1 cellular context compared by ENCODE assay signal in the genomic region with DNA sequence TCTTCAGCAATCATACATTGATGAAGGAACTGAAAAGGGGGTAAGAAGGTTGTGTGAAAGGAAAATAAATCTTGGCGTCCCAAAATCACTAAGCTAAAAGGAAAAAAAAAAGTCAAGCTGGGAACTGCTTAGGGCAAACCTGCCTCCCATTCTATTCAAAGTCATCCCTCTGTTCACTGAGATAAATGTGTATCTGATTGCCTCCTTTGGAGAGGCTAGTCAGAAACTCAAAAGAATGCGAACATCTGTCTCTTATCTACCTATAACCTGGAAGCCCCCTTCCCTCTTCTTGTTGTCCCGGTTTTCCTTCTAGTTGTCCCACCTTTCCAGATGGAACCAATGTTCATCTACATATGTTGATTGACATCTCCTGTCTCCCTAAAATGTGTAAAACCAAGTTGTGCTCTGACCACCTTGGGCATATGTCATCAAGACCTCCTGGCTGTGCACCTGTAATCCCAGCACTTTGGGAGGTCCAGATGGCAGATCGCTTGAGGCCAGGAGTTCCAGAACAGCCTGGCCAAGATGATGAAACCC.
TF ChIP-seq lines count a peak whose summit lies in the region.

No MANE protein-coding gene starts in this region.

TF ChIP-seq in GM23338, 12 proteins besides CTCF, POLR2A, EP300 and RAD21 (continued from another document):
- TF ChIP-seq, protein P1, sequence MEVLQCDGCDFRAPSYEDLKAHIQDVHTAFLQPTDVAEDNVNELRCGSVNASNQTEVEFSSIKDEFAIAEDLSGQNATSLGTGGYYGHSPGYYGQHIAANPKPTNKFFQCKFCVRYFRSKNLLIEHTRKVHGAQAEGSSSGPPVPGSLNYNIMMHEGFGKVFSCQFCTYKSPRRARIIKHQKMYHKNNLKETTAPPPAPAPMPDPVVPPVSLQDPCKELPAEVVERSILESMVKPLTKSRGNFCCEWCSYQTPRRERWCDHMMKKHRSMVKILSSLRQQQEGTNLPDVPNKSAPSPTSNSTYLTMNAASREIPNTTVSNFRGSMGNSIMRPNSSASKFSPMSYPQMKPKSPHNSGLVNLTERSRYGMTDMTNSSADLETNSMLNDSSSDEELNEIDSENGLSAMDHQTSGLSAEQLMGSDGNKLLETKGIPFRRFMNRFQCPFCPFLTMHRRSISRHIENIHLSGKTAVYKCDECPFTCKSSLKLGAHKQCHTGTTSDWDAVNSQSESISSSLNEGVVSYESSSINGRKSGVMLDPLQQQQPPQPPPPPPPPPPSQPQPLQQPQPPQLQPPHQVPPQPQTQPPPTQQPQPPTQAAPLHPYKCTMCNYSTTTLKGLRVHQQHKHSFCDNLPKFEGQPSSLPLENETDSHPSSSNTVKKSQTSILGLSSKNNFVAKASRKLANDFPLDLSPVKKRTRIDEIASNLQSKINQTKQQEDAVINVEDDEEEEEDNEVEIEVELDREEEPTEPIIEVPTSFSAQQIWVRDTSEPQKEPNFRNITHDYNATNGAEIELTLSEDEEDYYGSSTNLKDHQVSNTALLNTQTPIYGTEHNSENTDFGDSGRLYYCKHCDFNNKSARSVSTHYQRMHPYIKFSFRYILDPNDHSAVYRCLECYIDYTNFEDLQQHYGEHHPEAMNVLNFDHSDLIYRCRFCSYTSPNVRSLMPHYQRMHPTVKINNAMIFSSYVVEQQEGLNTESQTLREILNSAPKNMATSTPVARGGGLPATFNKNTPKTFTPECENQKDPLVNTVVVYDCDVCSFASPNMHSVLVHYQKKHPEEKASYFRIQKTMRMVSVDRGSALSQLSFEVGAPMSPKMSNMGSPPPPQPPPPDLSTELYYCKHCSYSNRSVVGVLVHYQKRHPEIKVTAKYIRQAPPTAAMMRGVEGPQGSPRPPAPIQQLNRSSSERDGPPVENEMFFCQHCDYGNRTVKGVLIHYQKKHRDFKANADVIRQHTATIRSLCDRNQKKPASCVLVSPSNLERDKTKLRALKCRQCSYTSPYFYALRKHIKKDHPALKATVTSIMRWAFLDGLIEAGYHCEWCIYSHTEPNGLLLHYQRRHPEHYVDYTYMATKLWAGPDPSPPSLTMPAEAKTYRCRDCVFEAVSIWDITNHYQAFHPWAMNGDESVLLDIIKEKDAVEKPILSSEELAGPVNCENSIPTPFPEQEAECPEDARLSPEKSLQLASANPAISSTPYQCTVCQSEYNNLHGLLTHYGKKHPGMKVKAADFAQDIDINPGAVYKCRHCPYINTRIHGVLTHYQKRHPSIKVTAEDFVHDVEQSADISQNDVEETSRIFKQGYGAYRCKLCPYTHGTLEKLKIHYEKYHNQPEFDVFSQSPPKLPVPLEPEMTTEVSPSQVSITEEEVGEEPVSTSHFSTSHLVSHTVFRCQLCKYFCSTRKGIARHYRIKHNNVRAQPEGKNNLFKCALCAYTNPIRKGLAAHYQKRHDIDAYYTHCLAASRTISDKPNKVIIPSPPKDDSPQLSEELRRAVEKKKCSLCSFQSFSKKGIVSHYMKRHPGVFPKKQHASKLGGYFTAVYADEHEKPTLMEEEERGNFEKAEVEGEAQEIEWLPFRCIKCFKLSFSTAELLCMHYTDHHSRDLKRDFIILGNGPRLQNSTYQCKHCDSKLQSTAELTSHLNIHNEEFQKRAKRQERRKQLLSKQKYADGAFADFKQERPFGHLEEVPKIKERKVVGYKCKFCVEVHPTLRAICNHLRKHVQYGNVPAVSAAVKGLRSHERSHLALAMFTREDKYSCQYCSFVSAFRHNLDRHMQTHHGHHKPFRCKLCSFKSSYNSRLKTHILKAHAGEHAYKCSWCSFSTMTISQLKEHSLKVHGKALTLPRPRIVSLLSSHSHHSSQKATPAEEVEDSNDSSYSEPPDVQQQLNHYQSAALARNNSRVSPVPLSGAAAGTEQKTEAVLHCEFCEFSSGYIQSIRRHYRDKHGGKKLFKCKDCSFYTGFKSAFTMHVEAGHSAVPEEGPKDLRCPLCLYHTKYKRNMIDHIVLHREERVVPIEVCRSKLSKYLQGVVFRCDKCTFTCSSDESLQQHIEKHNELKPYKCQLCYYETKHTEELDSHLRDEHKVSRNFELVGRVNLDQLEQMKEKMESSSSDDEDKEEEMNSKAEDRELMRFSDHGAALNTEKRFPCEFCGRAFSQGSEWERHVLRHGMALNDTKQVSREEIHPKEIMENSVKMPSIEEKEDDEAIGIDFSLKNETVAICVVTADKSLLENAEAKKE (CRISPR knock-in tag; IDR thresholded peaks at IDR 0.05): no peak
- TF ChIP-seq ZNF331 (CRISPR knock-in tag; IDR thresholded peaks at IDR 0.05; ENCODE audit: low read depth): no peak
- no peak for TF ChIP-seq POLR2AphosphoS5 (IDR thresholded peaks at IDR 0.05; ENCODE audit: low read depth)
- TF ChIP-seq, protein P2, sequence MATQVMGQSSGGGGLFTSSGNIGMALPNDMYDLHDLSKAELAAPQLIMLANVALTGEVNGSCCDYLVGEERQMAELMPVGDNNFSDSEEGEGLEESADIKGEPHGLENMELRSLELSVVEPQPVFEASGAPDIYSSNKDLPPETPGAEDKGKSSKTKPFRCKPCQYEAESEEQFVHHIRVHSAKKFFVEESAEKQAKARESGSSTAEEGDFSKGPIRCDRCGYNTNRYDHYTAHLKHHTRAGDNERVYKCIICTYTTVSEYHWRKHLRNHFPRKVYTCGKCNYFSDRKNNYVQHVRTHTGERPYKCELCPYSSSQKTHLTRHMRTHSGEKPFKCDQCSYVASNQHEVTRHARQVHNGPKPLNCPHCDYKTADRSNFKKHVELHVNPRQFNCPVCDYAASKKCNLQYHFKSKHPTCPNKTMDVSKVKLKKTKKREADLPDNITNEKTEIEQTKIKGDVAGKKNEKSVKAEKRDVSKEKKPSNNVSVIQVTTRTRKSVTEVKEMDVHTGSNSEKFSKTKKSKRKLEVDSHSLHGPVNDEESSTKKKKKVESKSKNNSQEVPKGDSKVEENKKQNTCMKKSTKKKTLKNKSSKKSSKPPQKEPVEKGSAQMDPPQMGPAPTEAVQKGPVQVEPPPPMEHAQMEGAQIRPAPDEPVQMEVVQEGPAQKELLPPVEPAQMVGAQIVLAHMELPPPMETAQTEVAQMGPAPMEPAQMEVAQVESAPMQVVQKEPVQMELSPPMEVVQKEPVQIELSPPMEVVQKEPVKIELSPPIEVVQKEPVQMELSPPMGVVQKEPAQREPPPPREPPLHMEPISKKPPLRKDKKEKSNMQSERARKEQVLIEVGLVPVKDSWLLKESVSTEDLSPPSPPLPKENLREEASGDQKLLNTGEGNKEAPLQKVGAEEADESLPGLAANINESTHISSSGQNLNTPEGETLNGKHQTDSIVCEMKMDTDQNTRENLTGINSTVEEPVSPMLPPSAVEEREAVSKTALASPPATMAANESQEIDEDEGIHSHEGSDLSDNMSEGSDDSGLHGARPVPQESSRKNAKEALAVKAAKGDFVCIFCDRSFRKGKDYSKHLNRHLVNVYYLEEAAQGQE (IDR thresholded peaks at IDR 0.05; ENCODE audit: unreplicated experiment): no peak
TF ChIP-seq in GM23338: peak in this region for 0.
